In the genomic region with DNA sequence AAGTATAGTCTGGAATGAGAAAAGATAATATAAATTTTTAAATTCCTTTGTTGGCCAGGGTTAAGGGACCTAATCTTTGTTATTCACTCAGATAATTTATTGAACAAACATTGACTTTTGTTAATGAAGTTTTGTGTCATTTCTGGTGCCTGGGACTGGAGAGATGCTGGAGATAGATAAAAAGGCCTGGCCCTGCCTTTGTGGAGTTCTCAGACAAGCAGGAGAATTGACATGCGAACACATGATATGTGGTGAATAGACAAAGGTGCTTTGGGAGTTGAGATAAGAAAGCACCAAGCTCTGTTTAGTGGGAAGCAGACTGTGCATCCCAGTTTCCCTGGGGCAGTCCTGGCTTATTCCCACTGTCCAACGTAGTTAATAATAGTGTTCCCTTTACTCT, we compare ENCODE assay signal across 23 cellular contexts.
"Had no signal": no experiment of that assay in that cellular context is flagged by ENCODE, and none has a peak within 500 bp of the region (broad histone marks: within the 10 kb centered on the region; RNA-seq: fewer than 3 reads in every experiment).

No MANE protein-coding gene starts in this region.

- H3K36me3 Mint-ChIP-seq: activated CD4-positive, alpha-beta memory T cell treated with anti-CD3 and anti-CD28 coated beads for 36 hours; activated naive CD4-positive, alpha-beta T cell treated with anti-CD3 and anti-CD28 coated beads, Interleukin-2, amount 50 U/mL, for 72 hours; WTC11 had no signal

- DNase-seq: activated CD4-positive, alpha-beta memory T cell treated with anti-CD3 and anti-CD28 coated beads for 36 hours; activated CD4-positive, alpha-beta T cell treated with anti-CD3 and anti-CD28 coated beads, Interleukin-2, amount 10 ng/mL, durations not matched to agents 7 days and 5 days; activated CD4-positive, CD25-positive, alpha-beta regulatory T cell treated with anti-CD3 and anti-CD28 coated beads, Interleukin-2, amount 50 U/mL, for 72 hours; activated CD8-positive, alpha-beta memory T cell treated with anti-CD3 and anti-CD28 coated beads for 24 hours; activated effector memory CD4-positive, alpha-beta T cell treated with anti-CD3 and anti-CD28 coated beads, Interleukin-2, amount 50 U/mL, for 16 hours; activated naive CD4-positive, alpha-beta T cell treated with Interleukin-2 at 50 U/mL for 16 hours; activated naive CD8-positive, alpha-beta T cell treated with anti-CD3 and anti-CD28 coated beads, Interleukin-2, amount 50 U/mL, for 24 hours; activated T-cell treated with anti-CD3 and anti-CD28 coated beads, Interleukin-2, amount 50 U/mL, for 4 hours; amniotic stem cell; body of pancreas; IMR-90; Kasumi-1; KBM-7; NCI-H1048; NCI-H1694; NCI-H2029; NCI-H2107; NCI-H2171 treated with DMSO at 0.1 percent for 48 hours; NCI-H510A treated with DMSO at 0.1 percent for 48 hours had no signal

- H3K36me3 ChIP-seq: ascending aorta had no signal

- H3K27ac Mint-ChIP-seq: activated CD4-positive, alpha-beta memory T cell treated with anti-CD3 and anti-CD28 coated beads for 36 hours; activated CD4-positive, alpha-beta T cell treated with anti-CD3 and anti-CD28 coated beads, Interleukin-2, amount 10 ng/mL, durations not matched to agents 7 days and 5 days; activated naive CD4-positive, alpha-beta T cell treated with anti-CD3 and anti-CD28 coated beads, Interleukin-2, amount 50 U/mL, for 72 hours; activated naive CD8-positive, alpha-beta T cell treated with anti-CD3 and anti-CD28 coated beads, Interleukin-2, amount 50 U/mL, for 24 hours; T-helper 1 cell treated with Interleukin-12 subunit alpha and Interleukin-12 subunit beta and Interleukin-4 antibody, amounts not matched to agents 30 μg/mL and 1 μg/mL, for 36 hours; WTC11 had no signal

- H3K9me3 ChIP-seq: ascending aorta, body of pancreas had no signal

- H3K4me3 Mint-ChIP-seq: activated CD4-positive, alpha-beta memory T cell treated with anti-CD3 and anti-CD28 coated beads for 36 hours; activated CD4-positive, alpha-beta T cell treated with anti-CD3 and anti-CD28 coated beads, Interleukin-2, amount 10 ng/mL, durations not matched to agents 7 days and 5 days; activated naive CD8-positive, alpha-beta T cell treated with anti-CD3 and anti-CD28 coated beads, Interleukin-2, amount 50 U/mL, for 24 hours; activated T-cell treated with anti-CD3 and anti-CD28 coated beads, Interleukin-2, amount 50 U/mL, for 4 hours; T-helper 1 cell treated with Interleukin-12 subunit alpha and Interleukin-12 subunit beta and Interleukin-4 antibody, amounts not matched to agents 30 μg/mL and 1 μg/mL, for 36 hours; WTC11 had no signal

- H3K9me3 Mint-ChIP-seq: activated CD4-positive, alpha-beta memory T cell treated with anti-CD3 and anti-CD28 coated beads for 36 hours; activated CD4-positive, alpha-beta T cell treated with anti-CD3 and anti-CD28 coated beads, Interleukin-2, amount 10 ng/mL, durations not matched to agents 7 days and 5 days; activated naive CD4-positive, alpha-beta T cell treated with anti-CD3 and anti-CD28 coated beads, Interleukin-2, amount 50 U/mL, for 72 hours; activated naive CD8-positive, alpha-beta T cell treated with anti-CD3 and anti-CD28 coated beads, Interleukin-2, amount 50 U/mL, for 24 hours; activated T-cell treated with anti-CD3 and anti-CD28 coated beads, Interleukin-2, amount 50 U/mL, for 4 hours; T-helper 1 cell treated with Interleukin-12 subunit alpha and Interleukin-12 subunit beta and Interleukin-4 antibody, amounts not matched to agents 30 μg/mL and 1 μg/mL, for 36 hours; WTC11 had no signal

- H3K27me3 ChIP-seq: ascending aorta, body of pancreas had no signal

- H3K4me1 ChIP-seq: body of pancreas had no signal

- H3K27ac ChIP-seq: ascending aorta, body of pancreas had no signal

- H3K4me1 Mint-ChIP-seq: activated CD4-positive, alpha-beta T cell treated with anti-CD3 and anti-CD28 coated beads, Interleukin-2, amount 10 ng/mL, durations not matched to agents 7 days and 5 days had no signal

- H3K4me3 ChIP-seq: ascending aorta, body of pancreas had no signal

- ATAC-seq: activated naive CD4-positive, alpha-beta T cell treated with anti-CD3 and anti-CD28 coated beads, Interleukin-2, amount 50 U/mL, for 72 hours; activated T-cell treated with anti-CD3 and anti-CD28 coated beads, Interleukin-2, amount 50 U/mL, for 4 hours; body of pancreas; WTC11 had no signal
